ENCODE assay signal across 10 cellular contexts in genomic region chr7:35430547-35431153, GRCh38.
DNase-seq lines count a peak whose midpoint lies in the region; ATAC-seq and TF ChIP-seq lines count a peak whose summit lies in the region.
"Had no signal": no experiment of that assay in that cellular context is flagged by ENCODE, and none has a peak within 500 bp of the region (broad histone marks: within the 10 kb centered on the region; RNA-seq: fewer than 3 reads in every experiment).

No MANE protein-coding gene starts in this region.

- H3K27ac Mint-ChIP-seq in activated CD4-positive, alpha-beta T cell treated with anti-CD3 and anti-CD28 coated beads, Interleukin-2, amount 10 ng/mL, durations not matched to agents 7 days and 5 days, result no peak overlapping the region

- H3K79me2 ChIP-seq in Karpas-422 (ENCODE audit: low read length) (no peaks in the 10 kb centered on the region), mammary epithelial cell (ENCODE audit: insufficient read depth, low read length) (no peaks in the 10 kb centered on the region)

- in situ Hi-C loops in mammary epithelial cell (cut with MboI; ENCODE audit: low sequenced_read_pairs in 2 of 2), result no loop called here

- H3K4me3 ChIP-seq in Karpas-422 (ENCODE audit: low read length) (no peak overlapping the region), mammary epithelial cell (replicated peaks in 1 of 3; ENCODE audit: insufficient read depth in 1 of 3, low read depth in 2 of 3, low read length in 3 of 3) (no peak overlapping the region), retinal pigment epithelial cell (ENCODE audit: low read length) (no peak overlapping the region), colonic mucosa (no peak overlapping the region)

- TF ChIP-seq CTCF in mammary epithelial cell (conservative IDR thresholded peaks at IDR 0.05 in 1 of 2, IDR thresholded peaks at IDR 0.05 in 1 of 2; ENCODE audit: extremely low read depth in 1 of 2, insufficient read depth in 1 of 2, low read depth in 1 of 2, low read length in 2 of 2) (peak; percentile 79 to 92), retinal pigment epithelial cell (conservative IDR thresholded peaks at IDR 0.05; ENCODE audit: low read depth, low read length) (peak; percentile 51), colonic mucosa (IDR thresholded peaks at IDR 0.05) (no peak)

- H3K27me3 ChIP-seq in Karpas-422 (ENCODE audit: low read length) (no peaks in the 10 kb centered on the region), mammary epithelial cell (ENCODE audit: insufficient read depth, low read length) (no peaks in the 10 kb centered on the region), colonic mucosa (no peaks in the 10 kb centered on the region)

- peak; percentile 3 to 8 for DNase-seq in activated CD4-positive, alpha-beta T cell treated with anti-CD3 and anti-CD28 coated beads, Interleukin-2, amount 50 U/mL, for 48 hours
- DNase-seq in activated CD4-positive, alpha-beta T cell treated with anti-CD3 and anti-CD28 coated beads, Interleukin-2, amount 10 ng/mL, durations not matched to agents 7 days and 5 days, result no peak
- DNase-seq in Karpas-422 (peak; percentile 82), mammary epithelial cell (peak; percentile 3), retinal pigment epithelial cell (ENCODE audit: low read depth) (no peak), activated gamma-delta T cell treated with Interleukin-2 at 50 U/mL for 16 hours (no peak), colonic mucosa (no peak), sciatic nerve (ENCODE audit: low spot score) (no peak)
- DNase-seq: NCI-H1930 had no signal

- BruUV-seq in mammary epithelial cell (replicated peaks; lab: Mats Ljungman, UMichigan), result no TSS peak

- CTCF ChIA-PET in activated CD4-positive, alpha-beta T cell treated with anti-CD3 and anti-CD28 coated beads, Interleukin-2, amount 10 ng/mL, durations not matched to agents 7 days and 5 days (lab: Charles Lee), result interaction anchor here (1.4 to 1.5 kb wide), 2 partner anchors 17 to 123 kb away, joined by 3 to 5 read pairs; no protein-coding TSS in a partner anchor
- CTCF ChIA-PET in mammary epithelial cell (lab: Charles Lee; ENCODE audit: low non-redundant PET), result no interaction called here

- no peak overlapping the region for H2AFZ ChIP-seq in Karpas-422 (ENCODE audit: low read length)
- H2AFZ ChIP-seq in mammary epithelial cell (ENCODE audit: low read depth, low read length), result no peak overlapping the region

- H3K36me3 ChIP-seq in Karpas-422 (ENCODE audit: insufficient read depth, low read length), result no peaks in the 10 kb centered on the region
- no peaks in the 10 kb centered on the region for H3K36me3 ChIP-seq in mammary epithelial cell (ENCODE audit: insufficient read depth, low read length)
- H3K36me3 ChIP-seq in colonic mucosa, result no peaks in the 10 kb centered on the region

- H3K4me2 ChIP-seq in Karpas-422 (ENCODE audit: low read depth, low read length, poor library complexity, severe bottlenecking), result no peak overlapping the region
- H3K4me2 ChIP-seq in mammary epithelial cell (ENCODE audit: insufficient read depth, low read depth, low read length), result no peak overlapping the region

- H3K27ac ChIP-seq in Karpas-422 (ENCODE audit: low read length), result no peak overlapping the region
- no peak overlapping the region for H3K27ac ChIP-seq in mammary epithelial cell (ENCODE audit: insufficient read depth, low read depth, low read length)
- H3K27ac ChIP-seq in colonic mucosa, result no peak overlapping the region

- no peaks in the 10 kb centered on the region for H3K9me2 ChIP-seq in Karpas-422 (replicated peaks; ENCODE audit: insufficient read depth, low read length)

- no peak overlapping the region for H3K9ac ChIP-seq in Karpas-422 (ENCODE audit: low read length)
- no peak overlapping the region for H3K9ac ChIP-seq in mammary epithelial cell (ENCODE audit: insufficient read depth, low read length)
- H3K9ac ChIP-seq in colonic mucosa (ENCODE audit: low read depth in 2 of 2, low read length in 2 of 2), result no peak overlapping the region

- dilution Hi-C loops in mammary epithelial cell (cut with HindIII; ENCODE audit: low sequenced_read_pairs), result no loop called here

- peaks cover 6% of the 10 kb centered on the region for H3K9me3 Mint-ChIP-seq in activated CD4-positive, alpha-beta T cell treated with anti-CD3 and anti-CD28 coated beads, Interleukin-2, amount 10 ng/mL, durations not matched to agents 7 days and 5 days

- H3K4me1 Mint-ChIP-seq in activated CD4-positive, alpha-beta T cell treated with anti-CD3 and anti-CD28 coated beads, Interleukin-2, amount 10 ng/mL, durations not matched to agents 7 days and 5 days, result no peaks in the 10 kb centered on the region

- H3K4me1 ChIP-seq in Karpas-422 (ENCODE audit: low read length) (no peaks in the 10 kb centered on the region), mammary epithelial cell (ENCODE audit: insufficient read depth, low read length) (no peaks in the 10 kb centered on the region), colonic mucosa (no peaks in the 10 kb centered on the region)
- H3K4me1 ChIP-seq: Caco-2 had no signal

- H3K4me3 Mint-ChIP-seq in activated CD4-positive, alpha-beta T cell treated with anti-CD3 and anti-CD28 coated beads, Interleukin-2, amount 10 ng/mL, durations not matched to agents 7 days and 5 days, result no peak overlapping the region

- peaks cover 10% of the 10 kb centered on the region for H3K27me3 Mint-ChIP-seq in activated CD4-positive, alpha-beta T cell treated with anti-CD3 and anti-CD28 coated beads, Interleukin-2, amount 10 ng/mL, durations not matched to agents 7 days and 5 days

- intact Hi-C loops in mammary epithelial cell (cut with micrococcal nuclease) (no loop called here), colonic mucosa (cut with DNase I) (no loop called here), sciatic nerve (cut with DNase I) (no loop called here)

- H3K9me3 ChIP-seq in Karpas-422 (ENCODE audit: low read length) (no peaks in the 10 kb centered on the region), mammary epithelial cell (replicated peaks; ENCODE audit: insufficient read depth, low read length) (no peaks in the 10 kb centered on the region), colonic mucosa (no peaks in the 10 kb centered on the region)

- no peaks in the 10 kb centered on the region for H4K20me1 ChIP-seq in Karpas-422 (ENCODE audit: insufficient read depth, low read depth, low read length)
- H4K20me1 ChIP-seq in mammary epithelial cell (ENCODE audit: insufficient read depth, low read length), result no peaks in the 10 kb centered on the region

- no peak for ATAC-seq in sciatic nerve

- H3K36me3 Mint-ChIP-seq in activated CD4-positive, alpha-beta T cell treated with anti-CD3 and anti-CD28 coated beads, Interleukin-2, amount 10 ng/mL, durations not matched to agents 7 days and 5 days (ENCODE audit: low read depth), result no peaks in the 10 kb centered on the region

- 36% methylated on average over 5 of the region's 7 CpGs for WGBS in mammary epithelial cell (ENCODE audit: low coverage, missing lambda C conversion rate)

- POLR2A ChIA-PET in activated CD4-positive, alpha-beta T cell treated with anti-CD3 and anti-CD28 coated beads, Interleukin-2, amount 10 ng/mL, durations not matched to agents 7 days and 5 days (lab: Charles Lee), result no interaction called here

Comparison
In these comparisons a context has a peak if more than half of its experiments do, and no peak if none do; other contexts are left out.
1. DNase-seq: peak in activated CD4-positive, alpha-beta T cell treated with anti-CD3 and anti-CD28 coated beads, Interleukin-2, amount 50 U/mL, for 48 hours (2 of 2), Karpas-422 (single experiment) and mammary epithelial cell (single experiment); none in activated CD4-positive, alpha-beta T cell treated with anti-CD3 and anti-CD28 coated beads, Interleukin-2, amount 10 ng/mL, durations not matched to agents 7 days and 5 days (single experiment), retinal pigment epithelial cell (single experiment), activated gamma-delta T cell treated with Interleukin-2 at 50 U/mL for 16 hours (single experiment), colonic mucosa (single experiment) and sciatic nerve (single experiment).